ENCODE assay signal across 12 cellular contexts in the genomic region with DNA sequence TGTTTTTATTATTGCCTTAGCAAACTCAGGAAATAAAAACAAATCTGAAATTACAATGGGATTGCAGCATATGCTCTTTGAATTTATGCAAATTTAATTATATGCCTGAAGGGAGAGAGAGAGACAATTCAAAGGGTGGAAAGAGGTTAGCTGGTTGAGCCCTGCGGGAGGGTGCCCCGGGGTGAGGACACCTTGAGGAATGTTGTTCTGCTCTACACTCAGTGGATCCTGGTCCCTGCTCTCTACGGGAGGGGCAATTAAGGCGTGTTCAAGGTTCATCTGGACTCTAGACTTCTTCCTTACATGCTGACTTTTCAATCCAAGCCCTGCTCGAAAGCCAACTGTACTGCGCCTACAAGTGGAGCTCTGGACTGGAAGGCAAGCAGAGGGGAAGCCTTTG. TPM values are rescaled to one million over a fixed set of nuclear protein-coding genes. Genes with fewer than 3 reads are reported as not detected.
A peak's percentile ranks its signal among the peaks of the same experiment; 100 is the strongest.
DNase-seq lines count a peak whose midpoint lies in the region; ATAC-seq, FAIRE-seq and TF ChIP-seq lines count a peak whose summit lies in the region.
"Not testable (repeated sequence)": the region's sequence is repeated elsewhere in the genome, so short reads cannot be mapped to it uniquely, and the experiment has no call there.
"Had no signal": no experiment of that assay in that cellular context is flagged by ENCODE, and none has a peak within 500 bp of the region (broad histone marks: within the 10 kb centered on the region; RNA-seq: fewer than 3 reads in every experiment).

No MANE protein-coding gene starts in this region.

- H3K9ac ChIP-seq in endodermal cell (ENCODE audit: extremely low read depth, low read length, poor library complexity, severe bottlenecking); trophoblast cell (ENCODE audit: low read length): not testable (repeated sequence)

- 92 to 97% methylated on average over 5 to 6 of the region's 6 CpGs for whole genome bisulfite sequencing in endodermal cell (ENCODE audit: insufficient coverage in 1 of 2, insufficient read length in 1 of 2), 2 experiments
- WGBS in trophoblast cell (ENCODE audit: extremely low coverage, insufficient coverage, insufficient read length): no CpG with 5 or more reads among the region's 6 CpGs

- peak; percentile 80 for FAIRE-seq in HTR-8/SVneo (lab: Jason Lieb, UNC)

- H3K27me3 Mint-ChIP-seq in endodermal cell (ENCODE audit: insufficient read depth): not testable (repeated sequence)

- peak; percentile 75 for ATAC-seq in mucosa of descending colon

- not testable (repeated sequence) for H3K79me2 ChIP-seq in trophoblast cell (ENCODE audit: control insufficient read depth, insufficient read depth, low read length, poor library complexity)

- not testable (repeated sequence) for H3K4me2 ChIP-seq in trophoblast cell (ENCODE audit: low read length)

- not testable (repeated sequence) for H3K14ac ChIP-seq in trophoblast cell (ENCODE audit: low read length)

- H2AK5ac ChIP-seq in trophoblast cell (ENCODE audit: low read length): not testable (repeated sequence)

- peak overlapping the region in 2 of 4 donors; percentile 33 to 54 for H3K27ac ChIP-seq in Peyer's patch
- H3K27ac ChIP-seq in endodermal cell (ENCODE audit: low read depth, low read length); trophoblast cell (ENCODE audit: low read depth, low read length): not testable (repeated sequence)

- peak; percentile 20 for DNase-seq in COR-L47 (lab: John Stamatoyannopoulos, UW)
- not testable (repeated sequence) for DNase-seq in HTR-8/SVneo (ENCODE audit: insufficient read length, low spot score)
- DNase-seq in NCI-H2227 treated with DMSO at 0.1 percent for 48 hours (lab: John Stamatoyannopoulos, UW): peak; percentile 47
- DNase-seq in Peyer's patch: peak in 2 of 3 donors; percentile 73 to 83
- peak; percentile 23 for DNase-seq in endodermal cell
- peak; percentile 55 to 79 (median 68) for DNase-seq in mucosa of descending colon
- DNase-seq in trophoblast cell: peak; percentile 84

- H3K9me3 ChIP-seq in Peyer's patch; endodermal cell (ENCODE audit: control insufficient read depth, low read length); mucosa of descending colon; trophoblast cell (ENCODE audit: insufficient read depth, low read depth, low read length): not testable (repeated sequence)

- H2BK5ac ChIP-seq in trophoblast cell (ENCODE audit: low read depth, low read length, poor library complexity): not testable (repeated sequence)

- H3K4ac ChIP-seq in trophoblast cell (ENCODE audit: low read depth, low read length): not testable (repeated sequence)

- not testable (repeated sequence) for H3K18ac ChIP-seq in trophoblast cell (ENCODE audit: low read length)

- not testable (repeated sequence) for H3K27me3 ChIP-seq in Peyer's patch; endodermal cell (ENCODE audit: control insufficient read depth, insufficient read depth, low read length, poor library complexity, severe bottlenecking); trophoblast cell (ENCODE audit: insufficient read depth, low read length)

- not testable (repeated sequence) for H3K4me3 ChIP-seq in Peyer's patch; endodermal cell (ENCODE audit: low read length); mucosa of descending colon; trophoblast cell (ENCODE audit: low read depth, low read length)

- H3K79me1 ChIP-seq in trophoblast cell (ENCODE audit: low read length): not testable (repeated sequence)

- H3K27ac Mint-ChIP-seq in endodermal cell: not testable (repeated sequence)

- H2AFZ ChIP-seq in trophoblast cell (ENCODE audit: insufficient read depth, low read length, poor library complexity): not testable (repeated sequence)

- H4K91ac ChIP-seq in trophoblast cell (ENCODE audit: low read depth, low read length): not testable (repeated sequence)

- peaks cover 15% of the 10 kb centered on the region for H3K36me3 Mint-ChIP-seq in endodermal cell (ENCODE audit: low read depth)

- not testable (repeated sequence) for H2BK120ac ChIP-seq in trophoblast cell (ENCODE audit: insufficient read depth, low read length, poor library complexity)

- not testable (repeated sequence) for TF ChIP-seq POLR2A in Peyer's patch (IDR thresholded peaks at IDR 0.05)

- H3K4me3 Mint-ChIP-seq in endodermal cell: not testable (repeated sequence)

- not testable (repeated sequence) for TF ChIP-seq CTCF in Peyer's patch (IDR thresholded peaks at IDR 0.05); endodermal cell (conservative IDR thresholded peaks at IDR 0.05); mucosa of descending colon (IDR thresholded peaks at IDR 0.05)

- not testable (repeated sequence) for H3K4me1 ChIP-seq in Peyer's patch; endodermal cell (ENCODE audit: control insufficient read depth, insufficient read depth, low read length); trophoblast cell (ENCODE audit: control insufficient read depth in 1 of 2, insufficient read depth in 2 of 2, low read length in 2 of 2)
- peaks cover 34% of the 10 kb centered on the region for H3K4me1 ChIP-seq in mucosa of descending colon (ENCODE audit: low read depth)

- H4K8ac ChIP-seq in trophoblast cell (ENCODE audit: low read depth, low read length): not testable (repeated sequence)

- intact Hi-C loops in mucosa of descending colon (cut with DNase I, micrococcal nuclease): not testable (repeated sequence)

- not testable (repeated sequence) for H4K12ac ChIP-seq in trophoblast cell (ENCODE audit: low read depth, low read length)

- H3K4me1 Mint-ChIP-seq in endodermal cell: not testable (repeated sequence)

- H3K9me3 Mint-ChIP-seq in endodermal cell: not testable (repeated sequence)

- not testable (repeated sequence) for H3K23ac ChIP-seq in trophoblast cell (ENCODE audit: low read length)

- H3K36me3 ChIP-seq in Peyer's patch (peaks cover 0 to 49% (median 0%) of the 10 kb centered on the region in 3 donors), endodermal cell (ENCODE audit: control insufficient read depth, insufficient read depth, low read length) (peaks cover 13% of the 10 kb centered on the region), trophoblast cell (ENCODE audit: control insufficient read depth in 1 of 2, insufficient read depth in 2 of 2, low read length in 2 of 2) (peaks cover 34 to 42% of the 10 kb centered on the region in 2 experiments)
- not testable (repeated sequence) for H3K36me3 ChIP-seq in mucosa of descending colon (ENCODE audit: low read depth)

- not testable (repeated sequence) for H2BK12ac ChIP-seq in trophoblast cell (ENCODE audit: low read length)

RNA-seq across cellular contexts. Expression of gene JDP2, which starts 46.3 kb away (rescaled TPM):
- 100 to 1,000 TPM in 1 of 4 donors, 10 to 100 TPM in 3; 56.7 to 111 (median 67.2) TPM for total RNA-seq in Peyer's patch
- total RNA-seq in endodermal cell: 10 to 100 TPM; 15.7 to 23.1 TPM
- polyA plus RNA-seq in endodermal cell (2013, experiment 1 of 2): 17.2 TPM
- polyA plus RNA-seq in endodermal cell (2013, experiment 2 of 2): 16.2 TPM
- 10 to 100 TPM; 17.7 to 48.0 (median 29.0) TPM for total RNA-seq in mucosa of descending colon
- 39.5 and 42.3 TPM in 2 replicates for polyA plus RNA-seq in trophoblast cell (2013)
- total RNA-seq: CD8-positive, alpha-beta T cell had no signal

RNA-seq across cellular contexts. Expression of gene BATF, which starts 48.1 kb away (rescaled TPM):
- total RNA-seq in Peyer's patch (10 to 100 TPM in 1 of 4 donors, 1 to 10 TPM in 2, not detected in 1; 3.1 to 28.1 (median 5.9) TPM), endodermal cell (not detected), mucosa of descending colon (1 to 10 TPM; 1.7 to 3.0 (median 2.3) TPM)
- not detected for polyA plus RNA-seq in endodermal cell (2013, experiment 1 of 2)
- polyA plus RNA-seq in endodermal cell (2013, experiment 2 of 2): not detected
- polyA plus RNA-seq in trophoblast cell (2013): 1.9 and 2.2 TPM in 2 replicates
- total RNA-seq: A673, Daoy, G401 had no signal
- polyA plus RNA-seq: BJ had no signal
